Comparison of ENCODE assay signal across 19 cellular contexts in genomic region chr20:46408281-46408731, GRCh38. TPM values are rescaled to one million over a fixed set of nuclear protein-coding genes. Genes with fewer than 3 reads are reported as not detected.
A peak's percentile ranks its signal among the peaks of the same experiment; 100 is the strongest.
DNase-seq lines count a peak whose midpoint lies in the region; ATAC-seq and TF ChIP-seq lines count a peak whose summit lies in the region.
"Had no signal": no experiment of that assay in that cellular context is flagged by ENCODE, and none has a peak within 500 bp of the region (broad histone marks: within the 10 kb centered on the region; RNA-seq: fewer than 3 reads in every experiment).

No MANE protein-coding gene starts in this region.

- DNase-seq in CD4-positive, CD25-positive, alpha-beta regulatory T cell, result no peak
- DNase-seq in HEK293T (ENCODE audit: extremely low spot score), result no peak
- DNase-seq in islet precursor cell, result peak; percentile 80
- no peak for DNase-seq in NK-92 treated with Interleukin-12 subunit alpha and Interleukin-12 subunit beta, amount 100 ng/mL, for 24 hours (lab: John Stamatoyannopoulos, UW)
- DNase-seq in GM19238 (ENCODE audit: insufficient read length, low spot score), result no peak
- DNase-seq: activated CD4-positive, alpha-beta T cell treated with anti-CD3 and anti-CD28 coated beads, Interleukin-2, amount 50 U/mL, for 1 hour; activated CD8-positive, alpha-beta memory T cell treated with anti-CD3 and anti-CD28 coated beads, Interleukin-2, amount 50 U/mL, for 48 hours; activated effector memory CD4-positive, alpha-beta T cell treated with anti-CD3 and anti-CD28 coated beads, Interleukin-2, amount 50 U/mL, for 16 hours; caudate nucleus; DMS79 treated with DMSO at 0.1 percent for 48 hours; gastrocnemius medialis; MG63; NCI-H1694; NCI-H69; ovary had no signal

- H3K36me3 Mint-ChIP-seq in CD4-positive, CD25-positive, alpha-beta regulatory T cell, result no peaks in the 10 kb centered on the region

- H3K4me1 ChIP-seq in CD4-positive, CD25-positive, alpha-beta regulatory T cell (ENCODE audit: control insufficient read depth, insufficient read depth, low read length, poor library complexity, severe bottlenecking), result peaks cover 43% of the 10 kb centered on the region

- no peak overlapping the region for H3K27ac ChIP-seq in CD4-positive, CD25-positive, alpha-beta regulatory T cell (ENCODE audit: insufficient read depth, low read length, poor library complexity, severe bottlenecking)
- peak overlapping the region; percentile 99 for H3K27ac ChIP-seq in VCaP
- H3K27ac ChIP-seq: ovary had no signal

- H3K27me3 ChIP-seq in CD4-positive, CD25-positive, alpha-beta regulatory T cell (ENCODE audit: control insufficient read depth, insufficient read depth, low read length), result no peaks in the 10 kb centered on the region
- H3K27me3 ChIP-seq: gastrocnemius medialis, ovary had no signal

- no peak overlapping the region for H3K4me3 ChIP-seq in CD4-positive, CD25-positive, alpha-beta regulatory T cell (ENCODE audit: low read depth, low read length)
- H3K4me3 ChIP-seq: gastrocnemius medialis, MG63, ovary had no signal

- no peaks in the 10 kb centered on the region for H3K9me3 Mint-ChIP-seq in CD4-positive, CD25-positive, alpha-beta regulatory T cell
- H3K9me3 Mint-ChIP-seq: T-helper 1 cell treated with Interleukin-12 subunit alpha and Interleukin-12 subunit beta and Interleukin-4 antibody, amounts not matched to agents 30 μg/mL and 1 μg/mL, for 36 hours had no signal

- no peak for ATAC-seq in CD4-positive, CD25-positive, alpha-beta regulatory T cell (ENCODE audit: low read depth in 2 of 2)
- no peak for ATAC-seq in HG03159 (IDR thresholded peaks at IDR 0.05; ENCODE audit: unreplicated experiment)
- ATAC-seq in HG02759 (IDR thresholded peaks at IDR 0.05; ENCODE audit: unreplicated experiment), result no peak
- ATAC-seq: gastrocnemius medialis had no signal

- no peak for TF ChIP-seq CTCF in VCaP (conservative IDR thresholded peaks at IDR 0.05)

- peak overlapping the region in 2 of 4 donors; percentile 31 to 100 for H3K4me3 Mint-ChIP-seq in CD4-positive, CD25-positive, alpha-beta regulatory T cell

- H3K27me3 Mint-ChIP-seq in CD4-positive, CD25-positive, alpha-beta regulatory T cell, result peaks cover 20% of the 10 kb centered on the region

- POLR2A ChIA-PET in HEK293T (lab: Yijun Ruan, JAX), result no interaction called here

- peaks cover 11 to 62% (median 36%) of the 10 kb centered on the region in 4 donors for H3K4me1 Mint-ChIP-seq in CD4-positive, CD25-positive, alpha-beta regulatory T cell

- CTCF ChIA-PET in HEK293T (lab: Yijun Ruan, JAX), result interaction anchor here (0.6 kb wide), 1 partner anchor 280 kb away, joined by 3 read pairs; no protein-coding TSS in a partner anchor

- no peaks in the 10 kb centered on the region for H3K36me3 ChIP-seq in CD4-positive, CD25-positive, alpha-beta regulatory T cell (ENCODE audit: control insufficient read depth, insufficient read depth, low read length)
- H3K36me3 ChIP-seq: gastrocnemius medialis, MG63, ovary had no signal

- H3K27ac Mint-ChIP-seq in CD4-positive, CD25-positive, alpha-beta regulatory T cell, result peak overlapping the region in 2 of 3 donors; percentile 42 to 64
- H3K27ac Mint-ChIP-seq: T-helper 1 cell treated with Interleukin-12 subunit alpha and Interleukin-12 subunit beta and Interleukin-4 antibody, amounts not matched to agents 30 μg/mL and 1 μg/mL, for 36 hours had no signal

- no peaks in the 10 kb centered on the region for H3K9me3 ChIP-seq in CD4-positive, CD25-positive, alpha-beta regulatory T cell (ENCODE audit: control insufficient read depth in 2 of 2, low read length in 2 of 2)
- H3K9me3 ChIP-seq: gastrocnemius medialis, MG63, ovary had no signal

TF ChIP-seq in HEK293T, 16 proteins besides CTCF, POLR2A, EP300 and RAD21:
- TF ChIP-seq PKNOX1 (IDR thresholded peaks at IDR 0.05) (0 out of 2 replicates have a peak, but pooled peaks have one; percentile 5), TARDBP (IDR thresholded peaks at IDR 0.05) (no peak)

RNA-seq across cellular contexts. Expression of gene ELMO2, which starts 1.9 kb away (rescaled TPM):
- total RNA-seq in CD4-positive, CD25-positive, alpha-beta regulatory T cell, result 84.9 TPM
- polyA plus RNA-seq in CD4-positive, CD25-positive, alpha-beta regulatory T cell, result 10 to 100 TPM; 37.7 to 56.1 (median 43.5) TPM
